16 cellular contexts compared by ENCODE assay signal in genomic region chr14:95185033-95185432, GRCh38. TPM values are rescaled to one million over a fixed set of nuclear protein-coding genes. Genes with fewer than 3 reads are reported as not detected.
DNase-seq lines count a peak whose midpoint lies in the region; ATAC-seq and TF ChIP-seq lines count a peak whose summit lies in the region.
"Had no signal": no experiment of that assay in that cellular context is flagged by ENCODE, and none has a peak within 500 bp of the region (broad histone marks: within the 10 kb centered on the region; RNA-seq: fewer than 3 reads in every experiment).

No MANE protein-coding gene starts in this region.

- H3K27me3 ChIP-seq in Peyer's patch, result no peaks in the 10 kb centered on the region
- H3K27me3 ChIP-seq in gastroesophageal sphincter, result no peaks in the 10 kb centered on the region
- H3K27me3 ChIP-seq in mesenchymal stem cell (ENCODE audit: control insufficient read depth in 1 of 2, insufficient read depth in 1 of 2, low read length in 2 of 2), result no peaks in the 10 kb centered on the region
- H3K27me3 ChIP-seq in subcutaneous abdominal adipose tissue (ENCODE audit: control insufficient read depth in 5 of 5, insufficient read depth in 4 of 5, low read length in 5 of 5), result no peaks in the 10 kb centered on the region

- intact Hi-C loops in Calu3 (cut with micrococcal nuclease; ENCODE audit: unreplicated experiment), result no loop called here

- no peaks in the 10 kb centered on the region for H3K79me1 ChIP-seq in mesenchymal stem cell (replicated peaks; ENCODE audit: low read length, poor library complexity, severe bottlenecking)

- H3K14ac ChIP-seq in mesenchymal stem cell (ENCODE audit: low read length in 2 of 2), result no peak overlapping the region

- no peak overlapping the region for H2AFZ ChIP-seq in mesenchymal stem cell (ENCODE audit: low read depth, low read length)

- H3K9me3 ChIP-seq in Peyer's patch, result no peaks in the 10 kb centered on the region
- no peaks in the 10 kb centered on the region for H3K9me3 ChIP-seq in gastroesophageal sphincter
- H3K9me3 ChIP-seq in mesenchymal stem cell (ENCODE audit: control insufficient read depth, low read length), result peaks cover 19% of the 10 kb centered on the region
- peaks cover 0 to 7% (median 0%) of the 10 kb centered on the region in 5 donors for H3K9me3 ChIP-seq in subcutaneous abdominal adipose tissue (ENCODE audit: control insufficient read depth in 5 of 5, low read length in 5 of 5)

- no peak overlapping the region for H3K4me3 Mint-ChIP-seq in Calu3 (ENCODE audit: low read depth, unreplicated experiment)
- H3K4me3 Mint-ChIP-seq: activated naive CD8-positive, alpha-beta T cell treated with anti-CD3 and anti-CD28 coated beads, Interleukin-2, amount 50 U/mL, for 24 hours; T-helper 1 cell treated with Interleukin-12 subunit alpha and Interleukin-12 subunit beta and Interleukin-4 antibody, amounts not matched to agents 30 μg/mL and 1 μg/mL, for 36 hours; WTC11 had no signal

- H3K27ac ChIP-seq in Peyer's patch, result peak overlapping the region; percentile 49 to 77 (median 62)
- H3K27ac ChIP-seq in gastroesophageal sphincter, result peak overlapping the region in 3 of 4 donors; percentile 65 to 67 (median 66)
- no peak overlapping the region for H3K27ac ChIP-seq in mesenchymal stem cell (ENCODE audit: low read length, poor library complexity, severe bottlenecking)
- H3K27ac ChIP-seq in subcutaneous abdominal adipose tissue (ENCODE audit: low read depth, low read length), result peak overlapping the region; percentile 76

- peak overlapping the region; percentile 11 for H2BK120ac ChIP-seq in mesenchymal stem cell (ENCODE audit: low read depth, low read length)

- H2AK5ac ChIP-seq in mesenchymal stem cell (ENCODE audit: low read length, severe bottlenecking), result peak overlapping the region; percentile 50

- no peaks in the 10 kb centered on the region for H3K36me3 ChIP-seq in Peyer's patch
- H3K36me3 ChIP-seq in gastroesophageal sphincter, result peaks cover 0 to 10% of the 10 kb centered on the region in 2 donors
- peaks cover 0 to 27% of the 10 kb centered on the region in 2 experiments for H3K36me3 ChIP-seq in mesenchymal stem cell (ENCODE audit: control insufficient read depth in 1 of 2, insufficient read depth in 2 of 2, low read depth in 1 of 2, low read length in 2 of 2)
- peaks cover 0 to 9% (median under 1%) of the 10 kb centered on the region in 5 donors for H3K36me3 ChIP-seq in subcutaneous abdominal adipose tissue (ENCODE audit: control insufficient read depth in 5 of 5, insufficient read depth in 5 of 5, low read length in 5 of 5)

- ATAC-seq in gastroesophageal sphincter, result no peak
- no peak for ATAC-seq in GM21737 (IDR thresholded peaks at IDR 0.05; ENCODE audit: unreplicated experiment)
- no peak for ATAC-seq in GM21528 (IDR thresholded peaks at IDR 0.05; ENCODE audit: low FRiP score, unreplicated experiment)
- ATAC-seq: activated naive CD8-positive, alpha-beta T cell treated with anti-CD3 and anti-CD28 coated beads, Interleukin-2, amount 50 U/mL, for 24 hours; WTC11 had no signal

- no peak overlapping the region for H2BK15ac ChIP-seq in mesenchymal stem cell (ENCODE audit: low read depth, poor library complexity, severe bottlenecking)

- no peak overlapping the region for H3K9ac ChIP-seq in mesenchymal stem cell (ENCODE audit: low read length)
- H3K9ac ChIP-seq in subcutaneous abdominal adipose tissue (ENCODE audit: low read length in 5 of 5), result no peak overlapping the region

- H3K36me3 Mint-ChIP-seq in Calu3 (ENCODE audit: insufficient read depth, unreplicated experiment), result peaks cover 32% of the 10 kb centered on the region

- no peak for TF ChIP-seq CTCF in Peyer's patch (IDR thresholded peaks at IDR 0.05)
- TF ChIP-seq CTCF in gastroesophageal sphincter (IDR thresholded peaks at IDR 0.05), result no peak
- no peak for TF ChIP-seq CTCF in Calu3 (IDR thresholded peaks at IDR 0.05; ENCODE audit: unreplicated experiment)

- peaks cover 25% of the 10 kb centered on the region for H3K4me1 Mint-ChIP-seq in Calu3 (ENCODE audit: low read depth, unreplicated experiment)

- H3K23ac ChIP-seq in mesenchymal stem cell (ENCODE audit: low read length in 2 of 2), result no peak overlapping the region

- H4K91ac ChIP-seq in mesenchymal stem cell (ENCODE audit: low read length), result peak overlapping the region; percentile 34

- H3K27me3 Mint-ChIP-seq in Calu3 (ENCODE audit: unreplicated experiment), result no peaks in the 10 kb centered on the region

- H3K27ac Mint-ChIP-seq in Calu3 (ENCODE audit: unreplicated experiment), result no peak overlapping the region
- H3K27ac Mint-ChIP-seq: activated naive CD8-positive, alpha-beta T cell treated with anti-CD3 and anti-CD28 coated beads, Interleukin-2, amount 50 U/mL, for 24 hours; T-helper 1 cell treated with Interleukin-12 subunit alpha and Interleukin-12 subunit beta and Interleukin-4 antibody, amounts not matched to agents 30 μg/mL and 1 μg/mL, for 36 hours; WTC11 had no signal

- H3K9me3 Mint-ChIP-seq in Calu3 (ENCODE audit: low read depth, unreplicated experiment), result no peaks in the 10 kb centered on the region

- WGBS in gastroesophageal sphincter (ENCODE audit: low coverage in 1 of 2), 2 donors, result 73 to 94% methylated on average over 3 to 4 of the region's 6 CpGs
- 86% methylated on average over 6 of the region's 6 CpGs for WGBS in mesenchymal stem cell

- H3K4me2 ChIP-seq in mesenchymal stem cell (ENCODE audit: low read length, poor library complexity, severe bottlenecking), result no peak overlapping the region

- H3K18ac ChIP-seq in mesenchymal stem cell (ENCODE audit: low read depth in 1 of 2, low read length in 2 of 2), result peak overlapping the region; percentile 52 to 70

- CTCF ChIA-PET in Calu3 (lab: Charles Lee), result no interaction called here

- H2BK12ac ChIP-seq in mesenchymal stem cell (ENCODE audit: low read length in 2 of 2), result peak overlapping the region; percentile 68 to 72

- H3K4me3 ChIP-seq in Peyer's patch (no peak overlapping the region), gastroesophageal sphincter (no peak overlapping the region), mesenchymal stem cell (ENCODE audit: insufficient read depth in 1 of 2, low read depth in 1 of 2, low read length in 2 of 2) (no peak overlapping the region), subcutaneous abdominal adipose tissue (ENCODE audit: low read depth in 1 of 5, low read length in 5 of 5) (peak overlapping the region in 1 of 5 donors; percentile 53)

- DNase-seq in Peyer's patch (no peak), mesenchymal stem cell (no peak), Calu3 (no peak), cerebellar cortex (ENCODE audit: low spot score) (no peak)
- DNase-seq: activated naive CD8-positive, alpha-beta T cell treated with anti-CD3 and anti-CD28 coated beads, Interleukin-2, amount 50 U/mL, for 24 hours; central memory CD4-positive, alpha-beta T cell; COR-L47; NCI-H1417; NCI-H226; SHP77 had no signal

- BruUV-seq in Calu3 (replicated peaks; lab: Mats Ljungman, UMichigan), result no TSS peak

- H4K8ac ChIP-seq in mesenchymal stem cell (ENCODE audit: low read length), result no peak overlapping the region

- peaks cover 0 to 37% (median 6%) of the 10 kb centered on the region in 4 donors for H3K4me1 ChIP-seq in Peyer's patch
- H3K4me1 ChIP-seq in gastroesophageal sphincter, result peaks cover 0 to 42% (median 18%) of the 10 kb centered on the region in 3 donors
- peaks cover 6% of the 10 kb centered on the region for H3K4me1 ChIP-seq in mesenchymal stem cell (ENCODE audit: control insufficient read depth, insufficient read depth, low read depth, low read length)
- peaks cover 4 to 66% (median 49%) of the 10 kb centered on the region in 5 donors for H3K4me1 ChIP-seq in subcutaneous abdominal adipose tissue (ENCODE audit: control insufficient read depth in 5 of 5, insufficient read depth in 5 of 5, low read length in 5 of 5)

- no peak for TF ChIP-seq EP300 in gastroesophageal sphincter (IDR thresholded peaks at IDR 0.05)

- no peak for TF ChIP-seq POLR2A in Peyer's patch (IDR thresholded peaks at IDR 0.05)
- no peak for TF ChIP-seq POLR2A in gastroesophageal sphincter (IDR thresholded peaks at IDR 0.05)

- peak overlapping the region in 1 of 2 experiments; percentile 13 for H3K4ac ChIP-seq in mesenchymal stem cell (ENCODE audit: low read depth in 1 of 2, low read length in 2 of 2)

- no peak overlapping the region for H2BK5ac ChIP-seq in mesenchymal stem cell (ENCODE audit: low read depth, low read length, poor library complexity, severe bottlenecking)

RNA-seq across cellular contexts. Expression of gene DICER1, which starts 27.7 kb away (rescaled TPM):
- total RNA-seq in Peyer's patch (100 to 1,000 TPM in 1 of 4 donors, 10 to 100 TPM in 3; 64.3 to 125 (median 78.0) TPM), gastroesophageal sphincter (10 to 100 TPM; 57.5 to 74.9 (median 68.6) TPM), Calu3 (2022) (53.8 and 58.7 TPM in 2 replicates)
- 68.9 TPM for polyA plus RNA-seq in mesenchymal stem cell (2013, experiment 1 of 2)
- polyA plus RNA-seq in mesenchymal stem cell (2013, experiment 2 of 2), result 65.7 TPM
